Comparison of ENCODE assay signal across 19 cellular contexts in genomic region chr9:98021306-98022040, GRCh38. TPM values are rescaled to one million over a fixed set of nuclear protein-coding genes. Genes with fewer than 3 reads are reported as not detected.
DNase-seq lines count a peak whose midpoint lies in the region; ATAC-seq, FAIRE-seq and TF ChIP-seq lines count a peak whose summit lies in the region.
"Had no signal": no experiment of that assay in that cellular context is flagged by ENCODE, and none has a peak within 500 bp of the region (broad histone marks: within the 10 kb centered on the region; RNA-seq: fewer than 3 reads in every experiment).

No MANE protein-coding gene starts in this region.

- H3K36me3 ChIP-seq in CD8-positive, alpha-beta T cell (ENCODE audit: insufficient read depth, low read length), result peaks cover 20% of the 10 kb centered on the region

- no peak for ATAC-seq in CD8-positive, alpha-beta T cell
- ATAC-seq in Right ventricle myocardium inferior (peak; percentile 88), GM18873 (IDR thresholded peaks at IDR 0.05; ENCODE audit: low FRiP score, unreplicated experiment) (no peak), HG02970 (IDR thresholded peaks at IDR 0.05; ENCODE audit: low FRiP score, unreplicated experiment) (no peak)
- ATAC-seq in naive thymus-derived CD8-positive, alpha-beta T cell, result no peak
- ATAC-seq: mucosa of descending colon had no signal

- no peak overlapping the region for H3K4me3 Mint-ChIP-seq in CD8-positive, alpha-beta T cell
- H3K4me3 Mint-ChIP-seq in naive thymus-derived CD8-positive, alpha-beta T cell, result no peak overlapping the region

- no peak overlapping the region for H3K4me3 ChIP-seq in CD8-positive, alpha-beta T cell (ENCODE audit: low read depth, low read length)
- H3K4me3 ChIP-seq: dorsolateral prefrontal cortex, mucosa of descending colon, SK-N-MC, transverse colon had no signal

- H3K27ac ChIP-seq in CD8-positive, alpha-beta T cell (ENCODE audit: low read depth, low read length), result no peak overlapping the region
- H3K27ac ChIP-seq: dorsolateral prefrontal cortex, SK-N-MC had no signal

- H3K27ac Mint-ChIP-seq in CD8-positive, alpha-beta T cell, result peak overlapping the region; percentile 49
- peak overlapping the region in 6 of 10 donors; percentile 19 to 73 (median 56) for H3K27ac Mint-ChIP-seq in naive thymus-derived CD8-positive, alpha-beta T cell

- peaks cover 43% of the 10 kb centered on the region for H3K36me3 Mint-ChIP-seq in CD8-positive, alpha-beta T cell
- H3K36me3 Mint-ChIP-seq in naive thymus-derived CD8-positive, alpha-beta T cell, result peaks cover 0 to 42% (median 5%) of the 10 kb centered on the region in 3 donors

- H3K27me3 Mint-ChIP-seq in CD8-positive, alpha-beta T cell (ENCODE audit: low read depth), result no peaks in the 10 kb centered on the region
- H3K27me3 Mint-ChIP-seq in naive thymus-derived CD8-positive, alpha-beta T cell, result no peaks in the 10 kb centered on the region

- H3K9me3 ChIP-seq in CD8-positive, alpha-beta T cell (ENCODE audit: low read length), result no peaks in the 10 kb centered on the region
- H3K9me3 ChIP-seq: mucosa of descending colon, transverse colon had no signal

- no peak for FAIRE-seq in GM12891 (lab: Jason Lieb, UNC)

- CTCF ChIA-PET in CD8-positive, alpha-beta T cell (lab: Charles Lee), result interaction anchor here (2.2 to 4.4 kb wide), 2 partner anchors 13 to 98 kb away, joined by 9 to 21 read pairs; partner anchors contain the start of gene TRMO
- CTCF ChIA-PET in GM10248 (lab: Yijun Ruan, JAX), result interaction anchor here (1.4 to 4.0 kb wide), 3 partner anchors 8 to 17 kb away, joined by 6 to 42 read pairs (median 10); no protein-coding TSS in a partner anchor

- no peaks in the 10 kb centered on the region for H3K4me1 Mint-ChIP-seq in CD8-positive, alpha-beta T cell (ENCODE audit: low read depth)
- peaks cover 0 to 12% (median 7%) of the 10 kb centered on the region in 4 donors for H3K4me1 Mint-ChIP-seq in naive thymus-derived CD8-positive, alpha-beta T cell

- H3K4me1 ChIP-seq in CD8-positive, alpha-beta T cell (ENCODE audit: insufficient read depth, low read length), result no peaks in the 10 kb centered on the region

- intact Hi-C loops in CD8-positive, alpha-beta T cell (cut with DNase I, micrococcal nuclease), result no loop called here
- intact Hi-C loops in Right ventricle myocardium inferior (cut with DNase I), result no loop called here

- no peaks in the 10 kb centered on the region for H3K9me3 Mint-ChIP-seq in CD8-positive, alpha-beta T cell
- no peaks in the 10 kb centered on the region for H3K9me3 Mint-ChIP-seq in naive thymus-derived CD8-positive, alpha-beta T cell

- DNase-seq in CD8-positive, alpha-beta T cell, result peak in 1 of 7 experiments; percentile 29
- peak; percentile 58 for DNase-seq in M059J (ENCODE audit: low read depth)
- peak; percentile 74 for DNase-seq in Right ventricle myocardium inferior (ENCODE audit: missing footprints)
- DNase-seq in naive thymus-derived CD8-positive, alpha-beta T cell, result no peak
- DNase-seq in GM12891 (ENCODE audit: insufficient read length, low spot score), result no peak
- no peak for DNase-seq in GM10248 (ENCODE audit: extremely low spot score)
- DNase-seq: activated CD4-positive, alpha-beta T cell treated with anti-CD3 and anti-CD28 coated beads, Interleukin-2, amount 50 U/mL, for 4 hours; AML-193; DMS 273 treated with DMSO at 0.1 percent for 48 hours; dorsolateral prefrontal cortex; mucosa of descending colon; NCI-H2029 treated with DMSO at 0.1 percent for 48 hours; NCI-H524 treated with DMSO at 0.1 percent for 48 hours; nucleus accumbens; stimulated activated CD4-positive, alpha-beta T cell treated with anti-CD3 and anti-CD28 coated beads, Interleukin-4, amount 100 ng/mL, for 1 hour; transverse colon had no signal

- no peaks in the 10 kb centered on the region for H3K27me3 ChIP-seq in CD8-positive, alpha-beta T cell (ENCODE audit: insufficient read depth, low read length)
- H3K27me3 ChIP-seq: dorsolateral prefrontal cortex, transverse colon had no signal

- POLR2A ChIA-PET in CD8-positive, alpha-beta T cell (lab: Charles Lee), result interaction anchor here (0.9 kb wide), 1 partner anchor 39 kb away, joined by 3 read pairs; the partner anchor contains the start of gene ANP32B
- POLR2A ChIA-PET in naive thymus-derived CD8-positive, alpha-beta T cell (lab: Charles Lee), result interaction anchor here (1.3 kb wide), 1 partner anchor 18 kb away, joined by 3 read pairs; no protein-coding TSS in a partner anchor
- POLR2A ChIA-PET in GM10248 (lab: Yijun Ruan, JAX), result no interaction called here

- TF ChIP-seq CTCF in CD8-positive, alpha-beta T cell (IDR thresholded peaks at IDR 0.05), result no peak
- TF ChIP-seq CTCF in GM10248 (IDR thresholded peaks at IDR 0.05; ENCODE audit: control extremely low read depth, extremely low read depth, low read depth, missing control alignments), result no peak

- TF ChIP-seq POLR2A in GM12891 (IDR thresholded peaks at IDR 0.05; ENCODE audit: low read depth, low read length), result no peak

TF ChIP-seq in GM12891, 5 proteins besides CTCF, POLR2A, EP300 and RAD21:
- TF ChIP-seq POU2F2 (IDR thresholded peaks at IDR 0.05; ENCODE audit: low read depth, low read length) (no peak), POLR2AphosphoS5 (IDR thresholded peaks at IDR 0.05; ENCODE audit: low read depth, low read length) (no peak), SPI1 (IDR thresholded peaks at IDR 0.05; ENCODE audit: low read depth, low read length) (no peak), TAF1 (IDR thresholded peaks at IDR 0.05; ENCODE audit: low read depth, low read length) (no peak), PAX5 (IDR thresholded peaks at IDR 0.05; ENCODE audit: insufficient read depth, low read length, severe bottlenecking) (no peak)

RNA-seq across cellular contexts. Expression of gene NANS, which starts 35.1 kb away (rescaled TPM):
- 10 to 100 TPM; 84.6 to 92.5 TPM for total RNA-seq in CD8-positive, alpha-beta T cell
- total RNA-seq in M059J (2014; rRNA removed; shearing (Covaris generic)), result 121 and 135 TPM in 2 replicates
- total RNA-seq in Right ventricle myocardium inferior, result 37.2 TPM
- 10 to 100 TPM; 15.0 to 15.7 TPM for total RNA-seq in naive thymus-derived CD8-positive, alpha-beta T cell
- polyA plus RNA-seq in naive thymus-derived CD8-positive, alpha-beta T cell, result 10 to 100 TPM; 28.9 to 32.4 (median 30.9) TPM
- polyA plus RNA-seq in GM12891 (2012; ENCODE audit: low read depth, missing spikeins), result 53.0 TPM

RNA-seq across cellular contexts. Expression of gene ANP32B, which starts 38.3 kb away (rescaled TPM):
- total RNA-seq in CD8-positive, alpha-beta T cell, result 100 to 1,000 TPM; 168 to 177 TPM
- 12.6 and 23.6 TPM in 2 replicates for total RNA-seq in M059J (2014; rRNA removed; shearing (Covaris generic))
- total RNA-seq in Right ventricle myocardium inferior, result 54.5 TPM
- 100 to 1,000 TPM; 200 to 205 TPM for total RNA-seq in naive thymus-derived CD8-positive, alpha-beta T cell
- polyA plus RNA-seq in naive thymus-derived CD8-positive, alpha-beta T cell, result 100 to 1,000 TPM in 2 of 3 donors, 10 to 100 TPM in 1; 87.8 to 110 (median 108) TPM
- 230 TPM for polyA plus RNA-seq in GM12891 (2012; ENCODE audit: low read depth, missing spikeins)

Comparison
In these comparisons a context has a peak if more than half of its experiments do, and no peak if none do; other contexts are left out.
1. DNase-seq: peak in M059J (single experiment) and Right ventricle myocardium inferior (single experiment); none in naive thymus-derived CD8-positive, alpha-beta T cell (0 of 10), GM12891 (single experiment) and GM10248 (single experiment).